Comparison of ENCODE assay signal across 9 cellular contexts in genomic region chr4:158949094-158949493, GRCh38.
DNase-seq lines count a peak whose midpoint lies in the region; ATAC-seq and TF ChIP-seq lines count a peak whose summit lies in the region.
"Had no signal": no experiment of that assay in that cellular context is flagged by ENCODE, and none has a peak within 500 bp of the region (broad histone marks: within the 10 kb centered on the region; RNA-seq: fewer than 3 reads in every experiment).

No MANE protein-coding gene starts in this region.

- peaks cover 5 to 13% of the 10 kb centered on the region in 2 donors for H3K27me3 Mint-ChIP-seq in CD8-positive, alpha-beta memory T cell
- H3K27me3 Mint-ChIP-seq in activated T-helper 17 cell treated with anti-CD3 and anti-CD28 coated beads, Interleukin-2, amount 50 U/mL, for 72 hours = peaks cover 3% of the 10 kb centered on the region
- H3K27me3 Mint-ChIP-seq in activated CD8-positive, alpha-beta T cell treated with anti-CD3 and anti-CD28 coated beads, Interleukin-2, amount 10 ng/mL, durations not matched to agents 7 days and 5 days (ENCODE audit: low read depth) = peaks cover 6% of the 10 kb centered on the region

- DNase-seq in CD8-positive, alpha-beta memory T cell = no peak
- DNase-seq in hepatic stellate cell (ENCODE audit: low spot score) (peak; percentile 16), WERI-Rb-1 (no peak), spleen (no peak)
- no peak for DNase-seq in activated CD8-positive, alpha-beta T cell treated with anti-CD3 and anti-CD28 coated beads, Interleukin-2, amount 10 ng/mL, durations not matched to agents 7 days and 5 days
- DNase-seq in activated T-cell treated with anti-CD3 and anti-CD28 coated beads, Interleukin-2, amount 50 U/mL, for 1 hour = no peak
- DNase-seq: activated CD4-positive, CD25-positive, alpha-beta regulatory T cell treated with anti-CD3 and anti-CD28 coated beads, Interleukin-2, amount 50 U/mL, for 72 hours had no signal

- no peaks in the 10 kb centered on the region for H3K4me1 ChIP-seq in CD8-positive, alpha-beta memory T cell (ENCODE audit: insufficient read depth, low read length)
- H3K4me1 ChIP-seq in spleen = peaks cover 0 to 10% (median 0%) of the 10 kb centered on the region in 6 donors

- H3K9me3 Mint-ChIP-seq in CD8-positive, alpha-beta memory T cell = peaks cover 10 to 19% (median 17%) of the 10 kb centered on the region in 5 donors
- peaks cover 14% of the 10 kb centered on the region for H3K9me3 Mint-ChIP-seq in activated T-helper 17 cell treated with anti-CD3 and anti-CD28 coated beads, Interleukin-2, amount 50 U/mL, for 72 hours
- peaks cover 18% of the 10 kb centered on the region for H3K9me3 Mint-ChIP-seq in activated CD8-positive, alpha-beta T cell treated with anti-CD3 and anti-CD28 coated beads, Interleukin-2, amount 10 ng/mL, durations not matched to agents 7 days and 5 days (ENCODE audit: insufficient read depth)

- H3K27ac Mint-ChIP-seq in CD8-positive, alpha-beta memory T cell = peak overlapping the region in 2 of 8 donors; percentile 11 to 82
- no peak overlapping the region for H3K27ac Mint-ChIP-seq in activated T-helper 17 cell treated with anti-CD3 and anti-CD28 coated beads, Interleukin-2, amount 50 U/mL, for 72 hours
- H3K27ac Mint-ChIP-seq in activated CD8-positive, alpha-beta T cell treated with anti-CD3 and anti-CD28 coated beads, Interleukin-2, amount 10 ng/mL, durations not matched to agents 7 days and 5 days = no peak overlapping the region

- H3K4me3 Mint-ChIP-seq in CD8-positive, alpha-beta memory T cell = peak overlapping the region in 4 of 7 donors; percentile 12 to 78 (median 38)
- no peak overlapping the region for H3K4me3 Mint-ChIP-seq in activated T-helper 17 cell treated with anti-CD3 and anti-CD28 coated beads, Interleukin-2, amount 50 U/mL, for 72 hours
- no peak overlapping the region for H3K4me3 Mint-ChIP-seq in activated CD8-positive, alpha-beta T cell treated with anti-CD3 and anti-CD28 coated beads, Interleukin-2, amount 10 ng/mL, durations not matched to agents 7 days and 5 days

- H3K27ac ChIP-seq in CD8-positive, alpha-beta memory T cell (ENCODE audit: low read depth, low read length) = no peak overlapping the region
- H3K27ac ChIP-seq in WERI-Rb-1 (no peak overlapping the region), spleen (peak overlapping the region in 1 of 8 donors; percentile 24)

- no peak for TF ChIP-seq POLR2A in spleen (IDR thresholded peaks at IDR 0.05)

- H3K27me3 ChIP-seq in CD8-positive, alpha-beta memory T cell (ENCODE audit: insufficient read depth, low read length, poor library complexity, severe bottlenecking) = no peaks in the 10 kb centered on the region
- H3K27me3 ChIP-seq in WERI-Rb-1 (ENCODE audit: insufficient read depth, low read depth, severe bottlenecking) = no peaks in the 10 kb centered on the region
- H3K27me3 ChIP-seq in spleen (replicated peaks in 1 of 7) = no peaks in the 10 kb centered on the region

- H3K36me3 ChIP-seq in CD8-positive, alpha-beta memory T cell (ENCODE audit: insufficient read depth, low read length) = no peaks in the 10 kb centered on the region
- no peaks in the 10 kb centered on the region for H3K36me3 ChIP-seq in WERI-Rb-1
- no peaks in the 10 kb centered on the region for H3K36me3 ChIP-seq in spleen

- intact Hi-C loops in spleen (cut with DNase I; ENCODE audit: low total_unique reads) = no loop called here

- H3K4me3 ChIP-seq in CD8-positive, alpha-beta memory T cell (ENCODE audit: low read length) = no peak overlapping the region
- no peak overlapping the region for H3K4me3 ChIP-seq in WERI-Rb-1 (ENCODE audit: low read depth, low read length)
- no peak overlapping the region for H3K4me3 ChIP-seq in spleen

- CTCF ChIA-PET in CD8-positive, alpha-beta memory T cell (lab: Charles Lee) = no interaction called here
- CTCF ChIA-PET in activated CD8-positive, alpha-beta T cell treated with anti-CD3 and anti-CD28 coated beads, Interleukin-2, amount 10 ng/mL, durations not matched to agents 7 days and 5 days (lab: Charles Lee) = no interaction called here

- peaks cover 6 to 17% (median 11%) of the 10 kb centered on the region in 3 donors for H3K4me1 Mint-ChIP-seq in CD8-positive, alpha-beta memory T cell
- no peaks in the 10 kb centered on the region for H3K4me1 Mint-ChIP-seq in activated T-helper 17 cell treated with anti-CD3 and anti-CD28 coated beads, Interleukin-2, amount 50 U/mL, for 72 hours
- H3K4me1 Mint-ChIP-seq in activated CD8-positive, alpha-beta T cell treated with anti-CD3 and anti-CD28 coated beads, Interleukin-2, amount 10 ng/mL, durations not matched to agents 7 days and 5 days (ENCODE audit: low read depth) = no peaks in the 10 kb centered on the region

- POLR2A ChIA-PET in CD8-positive, alpha-beta memory T cell (lab: Charles Lee) = interaction anchor here (0.7 kb wide), 1 partner anchor 149 kb away, joined by 5 read pairs; no protein-coding TSS in a partner anchor
- POLR2A ChIA-PET in activated CD8-positive, alpha-beta T cell treated with anti-CD3 and anti-CD28 coated beads, Interleukin-2, amount 10 ng/mL, durations not matched to agents 7 days and 5 days (lab: Charles Lee) = no interaction called here

- peaks cover 0 to 17% (median 2%) of the 10 kb centered on the region in 3 donors for H3K36me3 Mint-ChIP-seq in CD8-positive, alpha-beta memory T cell
- H3K36me3 Mint-ChIP-seq in activated T-helper 17 cell treated with anti-CD3 and anti-CD28 coated beads, Interleukin-2, amount 50 U/mL, for 72 hours (ENCODE audit: low read depth) = no peaks in the 10 kb centered on the region
- peaks cover 5% of the 10 kb centered on the region for H3K36me3 Mint-ChIP-seq in activated CD8-positive, alpha-beta T cell treated with anti-CD3 and anti-CD28 coated beads, Interleukin-2, amount 10 ng/mL, durations not matched to agents 7 days and 5 days (ENCODE audit: low read depth)

- peaks cover 8% of the 10 kb centered on the region for H3K9me3 ChIP-seq in CD8-positive, alpha-beta memory T cell (ENCODE audit: low read length)
- H3K9me3 ChIP-seq in WERI-Rb-1 (ENCODE audit: severe bottlenecking) (peaks cover 11% of the 10 kb centered on the region), spleen (peaks cover 0 to 32% (median 28%) of the 10 kb centered on the region in 8 donors)

- ATAC-seq in HG02852 (IDR thresholded peaks at IDR 0.05; ENCODE audit: unreplicated experiment) = peak; percentile 44
- ATAC-seq in activated T-helper 17 cell treated with anti-CD3 and anti-CD28 coated beads, Interleukin-2, amount 50 U/mL, for 72 hours (replicated peaks) = peak; percentile 31
- no peak for ATAC-seq in activated CD8-positive, alpha-beta T cell treated with anti-CD3 and anti-CD28 coated beads, Interleukin-2, amount 10 ng/mL, durations not matched to agents 7 days and 5 days

- TF ChIP-seq CTCF in WERI-Rb-1 (IDR thresholded peaks at IDR 0.05; ENCODE audit: low read depth, low read length) (no peak), spleen (IDR thresholded peaks at IDR 0.05 in 8 of 11, conservative IDR thresholded peaks at IDR 0.05 in 3 of 11) (no peak)

Comparison
In these comparisons a context has a peak if more than half of its experiments do, and no peak if none do; other contexts are left out.
1. H3K4me3 Mint-ChIP-seq: peak in CD8-positive, alpha-beta memory T cell (4 of 7); none in activated T-helper 17 cell treated with anti-CD3 and anti-CD28 coated beads, Interleukin-2, amount 50 U/mL, for 72 hours (single experiment) and activated CD8-positive, alpha-beta T cell treated with anti-CD3 and anti-CD28 coated beads, Interleukin-2, amount 10 ng/mL, durations not matched to agents 7 days and 5 days (single experiment).